Comparison of ENCODE assay signal across 1 cellular context in genomic region chr18:31505161-31505560, GRCh38.
TF ChIP-seq lines count a peak whose summit lies in the region.

No MANE protein-coding gene starts in this region.

TF ChIP-seq in K562, 482 proteins besides CTCF, POLR2A, EP300 and RAD21 (continued from another document):
- TF ChIP-seq MCM5 (IDR thresholded peaks at IDR 0.05; ENCODE audit: low read depth) (no peak), ZBTB40 (IDR thresholded peaks at IDR 0.05) (no peak), ZBTB40 (CRISPR knock-in tag; IDR thresholded peaks at IDR 0.05) (no peak), REST (CRISPR knock-in tag; IDR thresholded peaks at IDR 0.05; ENCODE audit: low read depth) (no peak), ARID3B (CRISPR knock-in tag; IDR thresholded peaks at IDR 0.05; ENCODE audit: borderline replicate concordance) (no peak), TCFL5 (CRISPR knock-in tag; conservative IDR thresholded peaks at IDR 0.05) (no peak), ZFPM2 (CRISPR knock-in tag; IDR thresholded peaks at IDR 0.05) (no peak), NELFE (IDR thresholded peaks at IDR 0.05; ENCODE audit: insufficient read depth, insufficient read length) (no peak), ZNF436 (CRISPR knock-in tag; IDR thresholded peaks at IDR 0.05) (no peak), ZFP30 (CRISPR knock-in tag; IDR thresholded peaks at IDR 0.05; ENCODE audit: borderline replicate concordance) (no peak), NCOA1 (IDR thresholded peaks at IDR 0.05; ENCODE audit: low read depth) (no peak)
- TF ChIP-seq, protein P1, sequence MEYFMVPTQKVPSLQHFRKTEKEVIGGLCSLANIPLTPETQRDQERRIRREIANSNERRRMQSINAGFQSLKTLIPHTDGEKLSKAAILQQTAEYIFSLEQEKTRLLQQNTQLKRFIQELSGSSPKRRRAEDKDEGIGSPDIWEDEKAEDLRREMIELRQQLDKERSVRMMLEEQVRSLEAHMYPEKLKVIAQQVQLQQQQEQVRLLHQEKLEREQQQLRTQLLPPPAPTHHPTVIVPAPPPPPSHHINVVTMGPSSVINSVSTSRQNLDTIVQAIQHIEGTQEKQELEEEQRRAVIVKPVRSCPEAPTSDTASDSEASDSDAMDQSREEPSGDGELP (CRISPR knock-in tag; IDR thresholded peaks at IDR 0.05; ENCODE audit: borderline replicate concordance) = no peak
